21 cellular contexts compared by ENCODE assay signal in genomic region chr9:99785010-99785590, GRCh38. TPM values are rescaled to one million over a fixed set of nuclear protein-coding genes. Genes with fewer than 3 reads are reported as not detected.
A peak's percentile ranks its signal among the peaks of the same experiment; 100 is the strongest.
DNase-seq lines count a peak whose midpoint lies in the region; ATAC-seq and TF ChIP-seq lines count a peak whose summit lies in the region.
"Had no signal": no experiment of that assay in that cellular context is flagged by ENCODE, and none has a peak within 500 bp of the region (broad histone marks: within the 10 kb centered on the region; RNA-seq: fewer than 3 reads in every experiment).

No MANE protein-coding gene starts in this region.

- CTCF ChIA-PET in A673 (lab: Charles Lee) = no interaction called here

- DNase-seq in ELF-1 (ENCODE audit: low read depth, low spot score) = peak; percentile 35
- peak; percentile 73 for DNase-seq in endodermal cell
- peak; percentile 24 for DNase-seq in iPS-NIHi7 (ENCODE audit: extremely low spot score)
- no peak for DNase-seq in A673 (ENCODE audit: low spot score)
- DNase-seq in NOMO-1 (lab: John Stamatoyannopoulos, UW; ENCODE audit: unreplicated experiment in 2 of 2) = no peak
- no peak for DNase-seq in SKM-1 treated with dmso at 0.1 percent for 144 hours (lab: John Stamatoyannopoulos, UW; ENCODE audit: unreplicated experiment)
- DNase-seq: 8988T; Calu3; DMS79 treated with DMSO at 0.1 percent for 48 hours; Karpas-422; NCI-H1092 treated with DMSO at 0.1 percent for 48 hours; NCI-H1436; NCI-H187; NCI-H524 treated with DMSO at 0.1 percent for 48 hours; NCI-H82; NK-92 treated with Interleukin-12 subunit alpha and Interleukin-12 subunit beta, amount 100 ng/mL, for 24 hours; SHP77 had no signal

- H3K27ac ChIP-seq in HUES6 (ENCODE audit: low read depth, low read length) (peak overlapping the region; percentile 20), endodermal cell (ENCODE audit: low read depth, low read length) (no peak overlapping the region), A673 (ENCODE audit: low read depth, low read length, poor library complexity, severe bottlenecking) (no peak overlapping the region)
- H3K27ac ChIP-seq: RWPE1 had no signal

- H3K9ac ChIP-seq in HUES6 (ENCODE audit: low read length) = no peak overlapping the region
- no peak overlapping the region for H3K9ac ChIP-seq in endodermal cell (ENCODE audit: extremely low read depth, low read length, poor library complexity, severe bottlenecking)

- H3K4me1 Mint-ChIP-seq in endodermal cell = peaks cover 21% of the 10 kb centered on the region

- H3K36me3 ChIP-seq in HUES6 (ENCODE audit: control insufficient read depth, insufficient read depth, low read length) = no peaks in the 10 kb centered on the region
- no peaks in the 10 kb centered on the region for H3K36me3 ChIP-seq in endodermal cell (ENCODE audit: control insufficient read depth, insufficient read depth, low read length)
- no peaks in the 10 kb centered on the region for H3K36me3 ChIP-seq in A673 (ENCODE audit: insufficient read depth, low read length, poor library complexity, severe bottlenecking)

- intact Hi-C loops in A673 (cut with micrococcal nuclease; ENCODE audit: unreplicated experiment) = no loop called here

- 57 to 59% methylated on average over 1 of the region's 1 CpG for WGBS in endodermal cell (ENCODE audit: insufficient coverage in 1 of 2, insufficient read length in 1 of 2), 2 experiments

- no peaks in the 10 kb centered on the region for H3K27me3 Mint-ChIP-seq in endodermal cell (ENCODE audit: insufficient read depth)

- H3K9me3 Mint-ChIP-seq in endodermal cell = no peaks in the 10 kb centered on the region

- H3K4me1 ChIP-seq in HUES6 (ENCODE audit: control insufficient read depth, insufficient read depth, low read length) (peaks cover 35% of the 10 kb centered on the region), endodermal cell (ENCODE audit: control insufficient read depth, insufficient read depth, low read length) (peaks cover 5% of the 10 kb centered on the region), A673 (ENCODE audit: insufficient read depth, low read length, poor library complexity, severe bottlenecking) (no peaks in the 10 kb centered on the region)

- ATAC-seq in HG02588 (IDR thresholded peaks at IDR 0.05; ENCODE audit: unreplicated experiment) = no peak
- ATAC-seq: Panc1 had no signal

- H3K9me3 ChIP-seq in HUES6 (ENCODE audit: control insufficient read depth, insufficient read depth, low read depth, low read length) (0 out of 2 replicates have a peak, but pooled peaks cover under 1% of the 10 kb centered on the region), endodermal cell (ENCODE audit: control insufficient read depth, low read length) (peaks cover 6% of the 10 kb centered on the region), A673 (ENCODE audit: low read depth, low read length, poor library complexity, severe bottlenecking) (no peaks in the 10 kb centered on the region)

- no TSS peak for BruUV-seq in A673 (replicated peaks; lab: Mats Ljungman, UMichigan)

- H3K4me3 Mint-ChIP-seq in endodermal cell = no peak overlapping the region

- H3K27ac Mint-ChIP-seq in endodermal cell = peak overlapping the region; percentile 54

- H3K27me3 ChIP-seq in HUES6 (ENCODE audit: control insufficient read depth, insufficient read depth, low read length) (no peaks in the 10 kb centered on the region), endodermal cell (ENCODE audit: control insufficient read depth, insufficient read depth, low read length, poor library complexity, severe bottlenecking) (no peaks in the 10 kb centered on the region), A673 (replicated peaks; ENCODE audit: insufficient read depth, low read depth, low read length, poor library complexity) (no peaks in the 10 kb centered on the region)

- POLR2A ChIA-PET in A673 (lab: Charles Lee; ENCODE audit: low non-redundant PET) = no interaction called here

- H3K36me3 Mint-ChIP-seq in endodermal cell (ENCODE audit: low read depth) = no peaks in the 10 kb centered on the region

- H3K4me3 ChIP-seq in HUES6 (ENCODE audit: low read depth, low read length) = peak overlapping the region; percentile 27
- no peak overlapping the region for H3K4me3 ChIP-seq in endodermal cell (ENCODE audit: low read length)
- no peak overlapping the region for H3K4me3 ChIP-seq in A673 (ENCODE audit: low read depth, low read length, poor library complexity, severe bottlenecking)

- TF ChIP-seq CTCF in endodermal cell (conservative IDR thresholded peaks at IDR 0.05) (no peak), A673 (conservative IDR thresholded peaks at IDR 0.05; ENCODE audit: low read depth, low read length) (no peak)

RNA-seq across cellular contexts. Expression of gene NR4A3, which starts 36.6 kb away (rescaled TPM):
- total RNA-seq in endodermal cell = under 1 TPM; 0.37 to 0.75 TPM
- 0.85 TPM for polyA plus RNA-seq in endodermal cell (2013, experiment 1 of 2)
- 1.2 TPM for polyA plus RNA-seq in endodermal cell (2013, experiment 2 of 2)
- total RNA-seq in A673 (2021) = 6.4 and 6.6 TPM in 2 replicates

Comparison
In these comparisons a context has a peak if more than half of its experiments do, and no peak if none do; other contexts are left out.
1. DNase-seq: peak in ELF-1 (single experiment), endodermal cell (single experiment) and iPS-NIHi7 (single experiment); none in A673 (single experiment), NOMO-1 (0 of 2) and SKM-1 treated with dmso at 0.1 percent for 144 hours (single experiment).